In the genomic region with DNA sequence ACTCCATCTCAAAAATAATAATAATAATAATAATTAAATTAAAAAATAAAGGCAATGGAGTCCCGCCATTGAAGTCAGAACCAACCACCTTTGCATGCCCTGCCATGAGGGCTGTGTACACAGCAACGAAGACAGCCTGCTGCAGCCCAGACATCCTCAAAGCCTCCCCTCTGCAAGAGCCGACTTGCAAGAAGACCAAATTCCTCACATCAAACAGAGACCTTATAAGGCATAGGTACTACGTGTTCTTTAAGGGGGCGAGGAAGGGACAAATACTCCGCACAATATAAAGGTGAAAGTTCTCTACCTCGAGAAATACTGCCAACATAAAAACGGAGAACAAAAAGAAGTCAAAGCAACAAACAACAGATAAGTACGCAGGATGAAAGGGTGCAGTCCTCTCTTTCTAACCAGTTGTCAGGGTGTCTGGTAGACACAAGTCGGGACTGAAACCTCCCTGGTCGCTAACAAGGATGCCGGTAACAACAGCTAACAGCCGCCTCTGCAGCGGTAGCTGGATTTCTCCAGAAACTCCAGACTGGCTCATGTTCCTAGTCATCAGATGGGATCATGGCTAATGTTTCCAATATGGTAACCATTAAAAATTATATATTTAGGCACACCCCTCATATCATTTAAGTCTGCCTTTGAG, we compare ENCODE assay signal across 31 cellular contexts. TPM values are rescaled to one million over a fixed set of nuclear protein-coding genes. Genes with fewer than 3 reads are reported as not detected.
DNase-seq lines count a peak whose midpoint lies in the region; ATAC-seq, FAIRE-seq and TF ChIP-seq lines count a peak whose summit lies in the region.
"Had no signal": no experiment of that assay in that cellular context is flagged by ENCODE, and none has a peak within 500 bp of the region (broad histone marks: within the 10 kb centered on the region; RNA-seq: fewer than 3 reads in every experiment).

No MANE protein-coding gene starts in this region.

- CTCF ChIA-PET in A673 (lab: Charles Lee), result no interaction called here

- DNase-seq in transverse colon, result no peak
- no peak for DNase-seq in epidermal melanocyte (ENCODE audit: insufficient read length, low spot score)
- DNase-seq in A673 (ENCODE audit: low spot score), result no peak
- DNase-seq in kidney, result no peak
- DNase-seq: ACHN; activated CD4-positive, alpha-beta T cell treated with anti-CD3 and anti-CD28 coated beads, Interleukin-2, amount 50 U/mL, for 48 hours; activated naive CD4-positive, alpha-beta T cell; activated naive CD8-positive, alpha-beta T cell treated with anti-CD3 and anti-CD28 coated beads, Interleukin-2, amount 50 U/mL, for 24 hours; activated T-cell treated with anti-CD3 and anti-CD28 coated beads, Interleukin-2, amount 50 U/mL, for 48 hours; CD8-positive, alpha-beta memory T cell; hypothalamus; immature natural killer cell; Kasumi-1; left ventricle myocardium inferior; naive thymus-derived CD4-positive, alpha-beta T cell; NCI-H146; NCI-H2107; NCI-H345; NCI-H69; nucleus accumbens; Right ventricle myocardium superior; stimulated activated naive B cell treated with anti-CD40 and anti-IgM and Interleukin-4, amounts not matched to agents 10 μg/mL and 1 μg/mL and 100 μg/mL, for 72 hours; testis had no signal

- in situ Hi-C loops in transverse colon (cut with MboI; ENCODE audit: low pct_ligation_motif_present in 1 of 4, low pct_unique_long_range_greater_than_20kb in 1 of 4, low sequenced_read_pairs in 3 of 4), result no loop called here

- no peaks in the 10 kb centered on the region for H3K9me3 ChIP-seq in HUES48 (ENCODE audit: control insufficient read depth, insufficient read depth, low read length)
- H3K9me3 ChIP-seq in esophagus (ENCODE audit: control insufficient read depth in 2 of 2, insufficient read depth in 1 of 2, low read depth in 1 of 2, low read length in 1 of 2), result no peaks in the 10 kb centered on the region
- no peaks in the 10 kb centered on the region for H3K9me3 ChIP-seq in mesodermal cell (ENCODE audit: control insufficient read depth, low read length)
- no peaks in the 10 kb centered on the region for H3K9me3 ChIP-seq in transverse colon
- no peaks in the 10 kb centered on the region for H3K9me3 ChIP-seq in A673 (ENCODE audit: low read depth, low read length, poor library complexity, severe bottlenecking)
- no peaks in the 10 kb centered on the region for H3K9me3 ChIP-seq in kidney (ENCODE audit: control insufficient read depth in 1 of 2, low read length in 2 of 2)
- H3K9me3 ChIP-seq: left ventricle myocardium inferior, testis had no signal

- H3K9ac ChIP-seq in HUES48 (ENCODE audit: low read depth, low read length) (no peak overlapping the region), kidney (ENCODE audit: low read length in 2 of 2) (no peak overlapping the region)

- ATAC-seq in GM21786 (IDR thresholded peaks at IDR 0.05; ENCODE audit: unreplicated experiment), result no peak
- ATAC-seq: activated CD4-positive, CD25-positive, alpha-beta regulatory T cell treated with anti-CD3 and anti-CD28 coated beads, Interleukin-2, amount 50 U/mL, for 24 hours; activated naive CD8-positive, alpha-beta T cell treated with anti-CD3 and anti-CD28 coated beads, Interleukin-2, amount 50 U/mL, for 24 hours; naive thymus-derived CD4-positive, alpha-beta T cell; SK-N-SH treated with all-trans-retinoic acid at 6 μM for 48 hours; stimulated activated naive B cell treated with anti-CD40 and anti-IgM and Interleukin-4, amounts not matched to agents 10 μg/mL and 1 μg/mL and 100 μg/mL, for 72 hours had no signal

- no peak for TF ChIP-seq POLR2A in transverse colon (IDR thresholded peaks at IDR 0.05)

- no peak for TF ChIP-seq EP300 in transverse colon (IDR thresholded peaks at IDR 0.05; ENCODE audit: low read depth)

- TF ChIP-seq CTCF in transverse colon (IDR thresholded peaks at IDR 0.05), result no peak
- no peak for TF ChIP-seq CTCF in A673 (conservative IDR thresholded peaks at IDR 0.05; ENCODE audit: low read depth, low read length)
- no peak for TF ChIP-seq CTCF in kidney (IDR thresholded peaks at IDR 0.05; ENCODE audit: borderline replicate concordance, extremely low read depth, insufficient read depth)

- no peaks in the 10 kb centered on the region for H3K27me3 ChIP-seq in HUES48 (ENCODE audit: control insufficient read depth, insufficient read depth, low read length)
- no peaks in the 10 kb centered on the region for H3K27me3 ChIP-seq in esophagus (ENCODE audit: control insufficient read depth in 1 of 2, insufficient read depth in 2 of 2, low read length in 2 of 2)
- no peaks in the 10 kb centered on the region for H3K27me3 ChIP-seq in transverse colon
- peaks cover 20% of the 10 kb centered on the region for H3K27me3 ChIP-seq in A673 (replicated peaks; ENCODE audit: insufficient read depth, low read depth, low read length, poor library complexity)
- H3K27me3 ChIP-seq: testis had no signal

- intact Hi-C loops in transverse colon (cut with DNase I; ENCODE audit: low total_unique reads), result no loop called here
- intact Hi-C loops in A673 (cut with micrococcal nuclease; ENCODE audit: unreplicated experiment), result no loop called here
- intact Hi-C loops in kidney (cut with DNase I), result no loop called here

- H3K4me1 ChIP-seq in HUES48 (ENCODE audit: control insufficient read depth, insufficient read depth, low read length), result peaks cover 65% of the 10 kb centered on the region
- peaks cover 4 to 6% of the 10 kb centered on the region in 2 donors for H3K4me1 ChIP-seq in esophagus (ENCODE audit: control insufficient read depth in 2 of 2, insufficient read depth in 2 of 2, low read length in 1 of 2)
- H3K4me1 ChIP-seq in mesodermal cell (ENCODE audit: control insufficient read depth, insufficient read depth, low read length, poor library complexity, severe bottlenecking), result peaks cover 32% of the 10 kb centered on the region
- peaks cover 0 to 48% (median 25%) of the 10 kb centered on the region in 4 donors for H3K4me1 ChIP-seq in transverse colon
- no peaks in the 10 kb centered on the region for H3K4me1 ChIP-seq in A673 (ENCODE audit: insufficient read depth, low read length, poor library complexity, severe bottlenecking)
- peaks cover 0 to 7% of the 10 kb centered on the region in 2 donors for H3K4me1 ChIP-seq in kidney (ENCODE audit: control insufficient read depth in 1 of 2, insufficient read depth in 1 of 2, low read depth in 1 of 2, low read length in 2 of 2)
- H3K4me1 ChIP-seq: left ventricle myocardium inferior had no signal

- POLR2A ChIA-PET in A673 (lab: Charles Lee; ENCODE audit: low non-redundant PET), result no interaction called here

- WGBS in esophagus, 2 donors, result 45 to 62% methylated on average over 14 of the region's 14 CpGs
- 76 to 83% methylated on average over 7 to 8 of the region's 14 CpGs for WGBS in mesodermal cell (ENCODE audit: insufficient coverage in 2 of 2), 2 experiments
- 75 to 81% methylated on average over 7 to 14 of the region's 14 CpGs for WGBS in transverse colon (ENCODE audit: low coverage in 1 of 2), 2 donors

- no peak for FAIRE-seq in kidney (lab: Jason Lieb, UNC)
- FAIRE-seq: H54, TTC549 had no signal

- H3K27ac ChIP-seq in HUES48 (ENCODE audit: low read depth, low read length) (peak overlapping the region; percentile 68), esophagus (ENCODE audit: low read depth in 2 of 2, low read length in 1 of 2) (peak overlapping the region; percentile 53 to 75), mesodermal cell (ENCODE audit: low read depth, low read length, severe bottlenecking) (peak overlapping the region; percentile 5), transverse colon (peak overlapping the region in 3 of 4 donors; percentile 10 to 75 (median 57)), A673 (ENCODE audit: low read depth, low read length, poor library complexity, severe bottlenecking) (no peak overlapping the region), kidney (ENCODE audit: low read depth in 2 of 2, low read length in 2 of 2) (no peak overlapping the region)
- H3K27ac ChIP-seq: left ventricle myocardium inferior, testis had no signal

- no TSS peak for BruUV-seq in A673 (replicated peaks; lab: Mats Ljungman, UMichigan)

- no peak overlapping the region for H3K4me3 ChIP-seq in HUES48 (ENCODE audit: low read depth, low read length)
- no peak overlapping the region for H3K4me3 ChIP-seq in esophagus (ENCODE audit: low read depth in 1 of 2, low read length in 2 of 2)
- H3K4me3 ChIP-seq in mesodermal cell (ENCODE audit: extremely low read depth, insufficient read depth, low read length, poor library complexity, severe bottlenecking), result no peak overlapping the region
- H3K4me3 ChIP-seq in transverse colon, result no peak overlapping the region
- no peak overlapping the region for H3K4me3 ChIP-seq in A673 (ENCODE audit: low read depth, low read length, poor library complexity, severe bottlenecking)
- H3K4me3 ChIP-seq in kidney (ENCODE audit: low read length in 2 of 2), result no peak overlapping the region
- H3K4me3 ChIP-seq: left ventricle myocardium inferior, testis had no signal

- H3K36me3 ChIP-seq in HUES48 (ENCODE audit: control insufficient read depth, insufficient read depth, low read length) (peaks cover 19% of the 10 kb centered on the region), esophagus (ENCODE audit: control insufficient read depth in 2 of 2, insufficient read depth in 2 of 2, low read length in 1 of 2) (no peaks in the 10 kb centered on the region), mesodermal cell (ENCODE audit: control insufficient read depth, insufficient read depth, low read length) (no peaks in the 10 kb centered on the region), transverse colon (no peaks in the 10 kb centered on the region), A673 (ENCODE audit: insufficient read depth, low read length, poor library complexity, severe bottlenecking) (no peaks in the 10 kb centered on the region), kidney (ENCODE audit: control insufficient read depth in 1 of 2, insufficient read depth in 2 of 2, low read length in 2 of 2) (no peaks in the 10 kb centered on the region)
- H3K36me3 ChIP-seq: left ventricle myocardium inferior had no signal

RNA-seq across cellular contexts. Expression of gene FGFR2, which starts 23.6 kb away (rescaled TPM):
- polyA plus RNA-seq in esophagus, result 10 to 100 TPM; 10.8 to 15.4 TPM
- 33.4 TPM for polyA plus RNA-seq in mesodermal cell (2013, experiment 1 of 2)
- polyA plus RNA-seq in mesodermal cell (2013, experiment 2 of 2), result 59.8 TPM
- 100 to 1,000 TPM in 2 of 4 donors, 10 to 100 TPM in 2; 30.3 to 114 (median 87.9) TPM for total RNA-seq in transverse colon
- total RNA-seq in A673 (2021), result 0.60 and 1.6 TPM in 2 replicates
- total RNA-seq in kidney, result 59.4 TPM
- 20.2 TPM for polyA plus RNA-seq in kidney (ENCODE audit: insufficient read depth, low read depth, low replicate concordance)
- polyA plus RNA-seq: immature natural killer cell; naive thymus-derived CD4-positive, alpha-beta T cell had no signal

Comparison
In these comparisons a context has a peak if more than half of its experiments do, and no peak if none do; other contexts are left out.
1. H3K27ac ChIP-seq: peak in HUES48 (single experiment), esophagus (2 of 2), mesodermal cell (single experiment) and transverse colon (3 of 4); none in A673 (single experiment) and kidney (0 of 2).
2. RNA of gene FGFR2, which starts 23.6 kb away (total RNA-seq): 30.3 to 114 TPM in transverse colon and 59.4 TPM in kidney (single experiment); 0.60 to 1.6 TPM in A673; every median in the first group is over 10 times any median in the second.